14 cellular contexts compared by ENCODE assay signal in genomic region chr5:77224672-77225355, GRCh38. TPM values are rescaled to one million over a fixed set of nuclear protein-coding genes. Genes with fewer than 3 reads are reported as not detected.
DNase-seq lines count a peak whose midpoint lies in the region; ATAC-seq and TF ChIP-seq lines count a peak whose summit lies in the region.
"Had no signal": no experiment of that assay in that cellular context is flagged by ENCODE, and none has a peak within 500 bp of the region (broad histone marks: within the 10 kb centered on the region; RNA-seq: fewer than 3 reads in every experiment).

No MANE protein-coding gene starts in this region.

- H4K20me1 ChIP-seq in fibroblast of lung (ENCODE audit: control insufficient read depth, extremely low read depth, insufficient read depth, low read length), result no peaks in the 10 kb centered on the region

- H3K4me3 ChIP-seq in fibroblast of lung (replicated peaks in 1 of 4; ENCODE audit: control extremely low read depth in 1 of 4, insufficient read depth in 1 of 4, low read depth in 3 of 4, low read length in 4 of 4) (no peak overlapping the region), heart right ventricle (no peak overlapping the region)
- H3K4me3 ChIP-seq: breast epithelium, gastrocnemius medialis had no signal

- DNase-seq in EL, result peak; percentile 61
- peak; percentile 14 for DNase-seq in OCI-M1 (lab: John Stamatoyannopoulos, UW)
- DNase-seq in fibroblast of lung (ENCODE audit: low read depth in 2 of 2), result peak; percentile 51 to 72
- no peak for DNase-seq in progenitor cell of endocrine pancreas (ENCODE audit: low spot score, unreplicated experiment)
- no peak for DNase-seq in heart right ventricle
- no peak for DNase-seq in AML-193 (lab: John Stamatoyannopoulos, UW)
- DNase-seq: CD8-positive, alpha-beta T cell; effector CD8-positive, alpha-beta T cell; gastrocnemius medialis; GF-D8 had no signal

- no peaks in the 10 kb centered on the region for H3K36me3 ChIP-seq in fibroblast of lung (ENCODE audit: control insufficient read depth, insufficient read depth, low read length)
- H3K36me3 ChIP-seq in heart right ventricle, result no peaks in the 10 kb centered on the region
- H3K36me3 ChIP-seq: breast epithelium, gastrocnemius medialis had no signal

- H3K27ac Mint-ChIP-seq in progenitor cell of endocrine pancreas, result peak overlapping the region; percentile 68
- H3K27ac Mint-ChIP-seq: CD8-positive, alpha-beta T cell had no signal

- H3K27me3 Mint-ChIP-seq in progenitor cell of endocrine pancreas, result no peaks in the 10 kb centered on the region

- ATAC-seq in heart right ventricle, result no peak
- no peak for ATAC-seq in GM18867 (IDR thresholded peaks at IDR 0.05; ENCODE audit: unreplicated experiment)
- ATAC-seq in HG03097 (IDR thresholded peaks at IDR 0.05; ENCODE audit: low FRiP score, unreplicated experiment), result no peak
- ATAC-seq: CD8-positive, alpha-beta T cell; gastrocnemius medialis had no signal

- H2AFZ ChIP-seq in fibroblast of lung (ENCODE audit: low read length), result no peak overlapping the region

- H3K4me3 Mint-ChIP-seq in progenitor cell of endocrine pancreas (ENCODE audit: low read depth), result peak overlapping the region; percentile 37
- H3K4me3 Mint-ChIP-seq: CD8-positive, alpha-beta T cell had no signal

- TF ChIP-seq CTCF in fibroblast of lung (conservative IDR thresholded peaks at IDR 0.05 in 1 of 2, IDR thresholded peaks at IDR 0.05 in 1 of 2; ENCODE audit: low read depth in 1 of 2, low read length in 2 of 2) (no peak), progenitor cell of endocrine pancreas (IDR thresholded peaks at IDR 0.05; ENCODE audit: unreplicated experiment) (no peak), heart right ventricle (IDR thresholded peaks at IDR 0.05) (no peak)

- no peak overlapping the region for H3K9ac ChIP-seq in fibroblast of lung (ENCODE audit: insufficient read depth, low read length)

- H3K27me3 ChIP-seq in fibroblast of lung (ENCODE audit: control insufficient read depth, insufficient read depth, low read length) (peaks cover 4% of the 10 kb centered on the region), heart right ventricle (peaks cover 0 to 9% (median 0%) of the 10 kb centered on the region in 7 donors)
- H3K27me3 ChIP-seq: breast epithelium had no signal

- H3K27ac ChIP-seq in fibroblast of lung (ENCODE audit: insufficient read depth, low read length) (no peak overlapping the region), heart right ventricle (no peak overlapping the region)
- H3K27ac ChIP-seq: breast epithelium, gastrocnemius medialis, VCaP had no signal

- no peaks in the 10 kb centered on the region for H3K79me2 ChIP-seq in fibroblast of lung (ENCODE audit: control insufficient read depth, insufficient read depth, low read length)

- H3K9me3 Mint-ChIP-seq in progenitor cell of endocrine pancreas (ENCODE audit: low read depth), result peaks cover 7% of the 10 kb centered on the region

- peaks cover 13% of the 10 kb centered on the region for H3K4me1 Mint-ChIP-seq in progenitor cell of endocrine pancreas (ENCODE audit: low read depth)

- peaks cover 2% of the 10 kb centered on the region for H3K36me3 Mint-ChIP-seq in progenitor cell of endocrine pancreas (ENCODE audit: insufficient read depth)
- H3K36me3 Mint-ChIP-seq: CD8-positive, alpha-beta T cell had no signal

- no peaks in the 10 kb centered on the region for H3K4me1 ChIP-seq in fibroblast of lung (ENCODE audit: control insufficient read depth, extremely low read depth, insufficient read depth, low read length)
- H3K4me1 ChIP-seq in heart right ventricle, result peaks cover 0 to 6% (median 0%) of the 10 kb centered on the region in 9 donors
- H3K4me1 ChIP-seq: breast epithelium, gastrocnemius medialis had no signal

- intact Hi-C loops in heart right ventricle (cut with DNase I), result no loop called here

- H3K9me3 ChIP-seq in fibroblast of lung (ENCODE audit: control insufficient read depth, insufficient read depth, low read depth, low read length) (no peaks in the 10 kb centered on the region), heart right ventricle (no peaks in the 10 kb centered on the region)
- H3K9me3 ChIP-seq: breast epithelium, gastrocnemius medialis had no signal

- H3K4me2 ChIP-seq in fibroblast of lung (ENCODE audit: extremely low read depth, insufficient read depth, low read length), result no peak overlapping the region

- 44 to 59% methylated on average over 1 of the region's 1 CpG for WGBS in heart right ventricle, 2 donors

RNA-seq across cellular contexts. Expression of gene PDE8B, which starts 14.3 kb away (rescaled TPM):
- total RNA-seq in fibroblast of lung, result 0.17 and 0.26 TPM in 2 replicates
- 0.09 and 0.18 TPM in 2 replicates for polyA plus RNA-seq in fibroblast of lung
- polyA plus RNA-seq in fibroblast of lung (2012), result 0.67 and 1.1 TPM in 2 replicates
- polyA minus RNA-seq in fibroblast of lung (ENCODE audit: low replicate concordance), result not detected in 2 replicates
- 2.6 and 4.0 TPM in 2 replicates for total RNA-seq in progenitor cell of endocrine pancreas
- total RNA-seq in heart right ventricle, result 1 to 10 TPM in 7 of 10 donors, under 1 TPM in 3; 0.27 to 5.6 (median 2.0) TPM
- polyA plus RNA-seq in heart right ventricle, result 1 to 10 TPM; 1.1 to 1.2 TPM
- total RNA-seq: CD8-positive, alpha-beta T cell had no signal

Comparison
In these comparisons a context has a peak if more than half of its experiments do, and no peak if none do; other contexts are left out.
1. DNase-seq: peak in EL (single experiment), OCI-M1 (single experiment) and fibroblast of lung (2 of 2); none in progenitor cell of endocrine pancreas (single experiment), heart right ventricle (0 of 2) and AML-193 (0 of 2).